8 cellular contexts compared by ENCODE assay signal in genomic region chr3:134249442-134249841, GRCh38. TPM values are rescaled to one million over a fixed set of nuclear protein-coding genes. Genes with fewer than 3 reads are reported as not detected.
DNase-seq lines count a peak whose midpoint lies in the region; ATAC-seq, FAIRE-seq and TF ChIP-seq lines count a peak whose summit lies in the region.

No MANE protein-coding gene starts in this region.

- H3K9me3 ChIP-seq in A549 (no peaks in the 10 kb centered on the region), breast epithelium (no peaks in the 10 kb centered on the region), mononuclear cell (ENCODE audit: low read depth, low read length) (no peaks in the 10 kb centered on the region)

- TF ChIP-seq CTCF in A549 (IDR thresholded peaks at IDR 0.05) (no peak), HL-60 (IDR thresholded peaks at IDR 0.05; ENCODE audit: insufficient read depth, low read length) (no peak), breast epithelium (IDR thresholded peaks at IDR 0.05) (no peak)

- no peak for FAIRE-seq in A549 (lab: Jason Lieb, UNC)

- CTCF ChIA-PET in A549 (lab: Yijun Ruan, JAX) = no interaction called here

- ATAC-seq in A549 = peak in 1 of 2 experiments; percentile 11; a peak in 3 of 6 replicates
- ATAC-seq in HG03460 (IDR thresholded peaks at IDR 0.05; ENCODE audit: unreplicated experiment) = no peak

- H3K4me1 ChIP-seq in A549 (peaks cover 20% of the 10 kb centered on the region; the same call in 2 of the 3 replicates), breast epithelium (peaks cover 0 to 6% of the 10 kb centered on the region in 2 donors), mononuclear cell (ENCODE audit: insufficient read depth, low read length) (peaks cover 51% of the 10 kb centered on the region)

- H3K4me2 ChIP-seq in A549 = peak overlapping the region; percentile 90

- H3K4me3 ChIP-seq in A549 (peak overlapping the region; percentile 87), HL-60 (replicated peaks; ENCODE audit: insufficient read depth, low read length) (peak overlapping the region; percentile 58), breast epithelium (peak overlapping the region; percentile 82 to 99 (median 85)), mononuclear cell (ENCODE audit: low read length) (peak overlapping the region; percentile 60)

- POLR2A ChIA-PET in A549 (lab: Yijun Ruan, JAX) = no interaction called here

- no peak for TF ChIP-seq POLR2A in A549 (IDR thresholded peaks at IDR 0.05; ENCODE audit: low read length)
- no peak for TF ChIP-seq POLR2A in breast epithelium (IDR thresholded peaks at IDR 0.05)

- intact Hi-C loops in breast epithelium (cut with DNase I; ENCODE audit: low total_unique reads) = no loop called here

- TF ChIP-seq RAD21 in A549 (conservative IDR thresholded peaks at IDR 0.05 in 1 of 2, IDR thresholded peaks at IDR 0.05 in 1 of 2) = no peak

- no peaks in the 10 kb centered on the region for H3K36me3 ChIP-seq in breast epithelium

- no peak for TF ChIP-seq EP300 in A549 (IDR thresholded peaks at IDR 0.05)

- H3K27ac ChIP-seq in A549 = peak overlapping the region; percentile 87 to 98
- H3K27ac ChIP-seq in HL-60 (replicated peaks) = no peak overlapping the region
- H3K27ac ChIP-seq in breast epithelium = peak overlapping the region; percentile 33 to 92

- no peaks in the 10 kb centered on the region for H3K27me3 ChIP-seq in HL-60 (ENCODE audit: insufficient read depth, poor library complexity, severe bottlenecking)
- no peaks in the 10 kb centered on the region for H3K27me3 ChIP-seq in breast epithelium
- no peaks in the 10 kb centered on the region for H3K27me3 ChIP-seq in mononuclear cell (ENCODE audit: insufficient read depth, low read length)

- 1% methylated on average over 4 of the region's 4 CpGs for WGBS in A549 (ENCODE audit: missing lambda C conversion rate)

- DNase-seq in A549 (ENCODE audit: low read depth in 1 of 2, low spot score in 1 of 2) (no peak), HL-60 (ENCODE audit: low read depth in 1 of 2, low spot score in 1 of 2) (no peak), breast epithelium (ENCODE audit: low spot score in 2 of 2) (no peak), NCI-H524 treated with DMSO at 0.1 percent for 48 hours (lab: John Stamatoyannopoulos, UW) (no peak), NCI-H226 (no peak)
- no peak for DNase-seq in activated effector memory CD4-positive, alpha-beta T cell treated with Interleukin-2 at 50 U/mL for 16 hours

TF ChIP-seq in A549, 52 proteins besides CTCF, POLR2A, EP300 and RAD21:
- TF ChIP-seq EHMT2 (IDR thresholded peaks at IDR 0.05; ENCODE audit: low read depth) (no peak), KDM1A (IDR thresholded peaks at IDR 0.05; ENCODE audit: low read depth) (no peak), MAFK (IDR thresholded peaks at IDR 0.05; ENCODE audit: partially characterized antibody) (no peak), ATOH8 (CRISPR knock-in tag; IDR thresholded peaks at IDR 0.05; ENCODE audit: low read depth) (no peak), KDM5A (IDR thresholded peaks at IDR 0.05) (no peak), RCOR1 (IDR thresholded peaks at IDR 0.05; ENCODE audit: low read depth, low read length) (no peak), CHD4 (IDR thresholded peaks at IDR 0.05; ENCODE audit: borderline replicate concordance) (no peak), RARB (CRISPR knock-in tag; IDR thresholded peaks at IDR 0.05) (no peak), RNF2 (IDR thresholded peaks at IDR 0.05; ENCODE audit: borderline replicate concordance, low read depth) (no peak), BCL3 (IDR thresholded peaks at IDR 0.05) (no peak)
- TF ChIP-seq, protein P1, sequence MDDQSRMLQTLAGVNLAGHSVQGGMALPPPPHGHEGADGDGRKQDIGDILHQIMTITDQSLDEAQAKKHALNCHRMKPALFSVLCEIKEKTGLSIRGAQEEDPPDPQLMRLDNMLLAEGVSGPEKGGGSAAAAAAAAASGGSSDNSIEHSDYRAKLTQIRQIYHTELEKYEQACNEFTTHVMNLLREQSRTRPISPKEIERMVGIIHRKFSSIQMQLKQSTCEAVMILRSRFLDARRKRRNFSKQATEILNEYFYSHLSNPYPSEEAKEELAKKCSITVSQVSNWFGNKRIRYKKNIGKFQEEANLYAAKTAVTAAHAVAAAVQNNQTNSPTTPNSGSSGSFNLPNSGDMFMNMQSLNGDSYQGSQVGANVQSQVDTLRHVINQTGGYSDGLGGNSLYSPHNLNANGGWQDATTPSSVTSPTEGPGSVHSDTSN (IDR thresholded peaks at IDR 0.05) = no peak
TF ChIP-seq in A549: peak in this region for 0.

RNA-seq across cellular contexts. Expression of gene RYK, which starts 1.2 kb away (rescaled TPM):
- polyA plus RNA-seq in A549 (2011; rRNA removed) (41.9 and 46.6 TPM in 2 replicates), A549 (2017; fragmentation: RNase III; extraction: RNeasy Plus Mini Kit Qiagen cat#74134 plus additional on column Dnase treatment) (28.4 to 30.6 TPM (median 29.2 TPM) in 3 replicates)
- 12.7 and 18.3 TPM in 2 replicates for polyA plus RNA-seq in A549 (2012; cell fraction: cytosol; rRNA removed)
- 11.6 and 20.5 TPM in 2 replicates for polyA plus RNA-seq in A549 (2012; cell fraction: nucleus; rRNA removed)
- polyA minus RNA-seq in A549 (2011; rRNA and poly(A)+ RNA removed) = 33.0 and 43.6 TPM in 2 replicates
- total RNA-seq in breast epithelium (100 to 1,000 TPM in 2 of 3 donors, 10 to 100 TPM in 1; 77.9 to 153 (median 150) TPM), mononuclear cell (107 TPM)
